Comparison of ENCODE assay signal across 26 cellular contexts in the genomic region with DNA sequence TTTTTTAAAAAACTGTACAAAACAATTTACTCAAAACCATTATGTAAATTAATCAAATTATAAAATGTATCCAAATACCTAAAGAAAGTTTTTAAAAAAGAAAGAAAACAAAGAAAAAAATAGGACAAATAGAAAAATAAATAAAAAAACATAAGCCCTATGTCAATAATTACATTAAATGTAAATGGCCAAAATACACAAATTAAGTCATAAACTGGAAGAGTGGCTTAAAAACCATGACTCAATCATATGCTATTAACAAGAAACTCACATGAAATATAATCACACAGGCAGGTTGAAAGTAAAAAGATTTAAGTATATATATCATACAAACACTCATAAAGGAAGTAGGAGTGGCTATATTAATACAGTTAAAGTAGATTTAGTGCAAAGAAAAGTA.
"Had no signal": no experiment of that assay in that cellular context is flagged by ENCODE, and none has a peak within 500 bp of the region (broad histone marks: within the 10 kb centered on the region; RNA-seq: fewer than 3 reads in every experiment).

No MANE protein-coding gene starts in this region.

- H3K36me3 Mint-ChIP-seq: activated naive CD8-positive, alpha-beta T cell treated with anti-CD3 and anti-CD28 coated beads, Interleukin-2, amount 10 ng/mL, durations not matched to agents 7 days and 5 days; natural killer cell treated with Interleukin-12 subunit alpha and Interleukin-12 subunit beta and Interleukin-15 and Interleukin-18, amount 100 ng/mL, for 72 hours had no signal

- H3K9me3 Mint-ChIP-seq: effector memory CD8-positive, alpha-beta T cell had no signal

- ATAC-seq: activated CD4-positive, alpha-beta T cell treated with anti-CD3 and anti-CD28 coated beads for 36 hours; activated T-cell treated with anti-CD3 and anti-CD28 coated beads, Interleukin-2, amount 50 U/mL, for 72 hours; effector memory CD8-positive, alpha-beta T cell; gastrocnemius medialis; left cardiac atrium; natural killer cell treated with Interleukin-12 subunit alpha and Interleukin-12 subunit beta and Interleukin-15 and Interleukin-18, amount 100 ng/mL, for 72 hours had no signal

- H3K4me3 Mint-ChIP-seq: activated B cell treated with CpG ODN at 0.5 μM for 24 hours; activated CD4-positive, alpha-beta T cell treated with anti-CD3 and anti-CD28 coated beads for 36 hours; activated naive CD4-positive, alpha-beta T cell treated with anti-CD3 and anti-CD28 coated beads for 36 hours; activated naive CD8-positive, alpha-beta T cell treated with anti-CD3 and anti-CD28 coated beads, Interleukin-2, amount 10 ng/mL, durations not matched to agents 7 days and 5 days; activated T-cell treated with anti-CD3 and anti-CD28 coated beads, Interleukin-2, amount 50 U/mL, for 72 hours; central memory CD8-positive, alpha-beta T cell; effector memory CD8-positive, alpha-beta T cell; memory B cell; natural killer cell treated with Interleukin-12 subunit alpha and Interleukin-12 subunit beta and Interleukin-15 and Interleukin-18, amount 100 ng/mL, for 72 hours; stimulated activated naive CD8-positive, alpha-beta T cell treated with anti-CD3 and anti-CD28 coated beads, Interleukin-15, Interleukin-2, amounts not matched to agents 100 ng/mL and 50 ng/mL, for 24 hours had no signal

- H3K4me3 ChIP-seq: breast epithelium, colonic mucosa, dorsolateral prefrontal cortex, esophagus muscularis mucosa, gastrocnemius medialis, prostate gland, spleen, tibial artery had no signal

- DNase-seq: activated B cell treated with CpG ODN at 0.5 μM for 24 hours; activated CD4-positive, alpha-beta T cell treated with anti-CD3 and anti-CD28 coated beads for 36 hours; activated CD4-positive, alpha-beta T cell treated with anti-CD3 and anti-CD28 coated beads, Interleukin-2, amount 50 U/mL, for 4 hours; activated effector memory CD4-positive, alpha-beta T cell treated with Interleukin-2 at 50 U/mL for 16 hours; activated naive CD4-positive, alpha-beta T cell treated with anti-CD3 and anti-CD28 coated beads for 36 hours; activated naive CD8-positive, alpha-beta T cell treated with anti-CD3 and anti-CD28 coated beads, Interleukin-2, amount 10 ng/mL, durations not matched to agents 7 days and 5 days; activated T-cell treated with anti-CD3 and anti-CD28 coated beads, Interleukin-2, amount 50 U/mL, for 72 hours; amniotic stem cell; colonic mucosa; dorsolateral prefrontal cortex; effector memory CD8-positive, alpha-beta T cell; gastrocnemius medialis; head of caudate nucleus; hypothalamus; left cardiac atrium; spleen; stimulated activated CD4-positive, alpha-beta T cell treated with anti-CD3 and anti-CD28 coated beads, Interleukin-4, amount 100 ng/mL, for 24 hours; T1000; tibial artery had no signal

- H3K27ac Mint-ChIP-seq: activated B cell treated with CpG ODN at 0.5 μM for 24 hours; activated CD4-positive, alpha-beta T cell treated with anti-CD3 and anti-CD28 coated beads for 36 hours; activated naive CD4-positive, alpha-beta T cell treated with anti-CD3 and anti-CD28 coated beads for 36 hours; activated naive CD8-positive, alpha-beta T cell treated with anti-CD3 and anti-CD28 coated beads, Interleukin-2, amount 10 ng/mL, durations not matched to agents 7 days and 5 days; activated T-cell treated with anti-CD3 and anti-CD28 coated beads, Interleukin-2, amount 50 U/mL, for 72 hours; effector memory CD8-positive, alpha-beta T cell; memory B cell; natural killer cell treated with Interleukin-12 subunit alpha and Interleukin-12 subunit beta and Interleukin-15 and Interleukin-18, amount 100 ng/mL, for 72 hours; stimulated activated naive CD8-positive, alpha-beta T cell treated with anti-CD3 and anti-CD28 coated beads, Interleukin-15, Interleukin-2, amounts not matched to agents 100 ng/mL and 50 ng/mL, for 24 hours had no signal

- H3K4me1 Mint-ChIP-seq: activated B cell treated with CpG ODN at 0.5 μM for 24 hours; activated CD4-positive, alpha-beta T cell treated with anti-CD3 and anti-CD28 coated beads for 36 hours; activated naive CD8-positive, alpha-beta T cell treated with anti-CD3 and anti-CD28 coated beads, Interleukin-2, amount 10 ng/mL, durations not matched to agents 7 days and 5 days; central memory CD8-positive, alpha-beta T cell; memory B cell had no signal

- H3K27me3 Mint-ChIP-seq: activated B cell treated with CpG ODN at 0.5 μM for 24 hours; activated CD4-positive, alpha-beta T cell treated with anti-CD3 and anti-CD28 coated beads for 36 hours; activated naive CD8-positive, alpha-beta T cell treated with anti-CD3 and anti-CD28 coated beads, Interleukin-2, amount 10 ng/mL, durations not matched to agents 7 days and 5 days; central memory CD8-positive, alpha-beta T cell; effector memory CD8-positive, alpha-beta T cell; memory B cell; natural killer cell treated with Interleukin-12 subunit alpha and Interleukin-12 subunit beta and Interleukin-15 and Interleukin-18, amount 100 ng/mL, for 72 hours; stimulated activated naive CD8-positive, alpha-beta T cell treated with anti-CD3 and anti-CD28 coated beads, Interleukin-15, Interleukin-2, amounts not matched to agents 100 ng/mL and 50 ng/mL, for 24 hours had no signal
